Comparison of ENCODE assay signal across 21 cellular contexts in the genomic region with DNA sequence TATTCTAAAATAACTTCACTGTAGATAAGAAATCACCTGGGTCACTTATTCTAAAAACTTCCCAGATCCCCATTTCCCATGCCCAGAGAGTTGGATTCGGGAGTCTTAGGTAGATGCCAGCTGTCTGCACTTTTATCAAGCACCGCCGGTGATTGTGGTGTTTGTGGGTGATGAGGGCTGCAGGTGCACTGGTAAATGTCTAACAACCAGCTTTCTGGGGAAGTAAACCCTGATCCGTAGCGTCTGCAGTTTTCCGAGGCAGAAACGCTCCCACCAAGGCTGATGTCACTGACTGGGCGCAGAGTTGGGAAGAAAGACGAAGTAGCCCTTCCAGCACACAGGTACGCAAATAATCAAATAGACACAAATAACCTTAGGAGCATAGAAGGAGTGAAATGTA.
"Had no signal": no experiment of that assay in that cellular context is flagged by ENCODE, and none has a peak within 500 bp of the region (broad histone marks: within the 10 kb centered on the region; RNA-seq: fewer than 3 reads in every experiment).

No MANE protein-coding gene starts in this region.

- H3K36me3 Mint-ChIP-seq: immature natural killer cell; mesothelial cell of epicardium; naive B cell; naive thymus-derived CD8-positive, alpha-beta T cell had no signal

- H3K9me3 ChIP-seq: esophagus muscularis mucosa, left lung, lower lobe of right lung, mucosa of descending colon had no signal

- H3K27ac Mint-ChIP-seq: effector memory CD8-positive, alpha-beta T cell; immature natural killer cell; mesothelial cell of epicardium; naive B cell had no signal

- H3K4me3 ChIP-seq: coronary artery, dorsolateral prefrontal cortex, esophagus muscularis mucosa, gastroesophageal sphincter, heart left ventricle, hepatocyte, left lung, lower lobe of right lung, mucosa of descending colon had no signal

- H3K4me1 ChIP-seq: esophagus muscularis mucosa, gastroesophageal sphincter, heart left ventricle, left lung, lower lobe of right lung had no signal

- H3K4me2 ChIP-seq: hepatocyte had no signal

- ATAC-seq: effector memory CD8-positive, alpha-beta T cell; foreskin keratinocyte; gastroesophageal sphincter; heart left ventricle; left cardiac atrium; left lung; left ventricle myocardium superior; lower lobe of right lung; mucosa of descending colon; naive thymus-derived CD8-positive, alpha-beta T cell had no signal

- H3K36me3 ChIP-seq: esophagus muscularis mucosa, gastroesophageal sphincter, heart left ventricle, left lung, lower lobe of right lung had no signal

- H3K79me2 ChIP-seq: hepatocyte had no signal

- DNase-seq: dermis blood vessel endothelial cell; dorsolateral prefrontal cortex; effector CD8-positive, alpha-beta T cell; effector memory CD8-positive, alpha-beta T cell; foreskin keratinocyte; heart left ventricle; hypothalamus; immature natural killer cell; left cardiac atrium; left lung; left ventricle myocardium superior; lower lobe of right lung; mesenchymal stem cell; mucosa of descending colon; naive B cell; naive thymus-derived CD8-positive, alpha-beta T cell had no signal

- H3K4me3 Mint-ChIP-seq: effector memory CD8-positive, alpha-beta T cell; immature natural killer cell; mesothelial cell of epicardium; naive thymus-derived CD8-positive, alpha-beta T cell had no signal

- H3K27ac ChIP-seq: coronary artery, dorsolateral prefrontal cortex, esophagus muscularis mucosa, foreskin keratinocyte, gastroesophageal sphincter, heart left ventricle, hepatocyte, left lung, lower lobe of right lung had no signal

- H3K4me1 Mint-ChIP-seq: immature natural killer cell; naive thymus-derived CD8-positive, alpha-beta T cell had no signal

- H3K27me3 ChIP-seq: foreskin keratinocyte had no signal

- H3K9me3 Mint-ChIP-seq: effector memory CD8-positive, alpha-beta T cell; immature natural killer cell had no signal
